Comparison of ENCODE assay signal across 27 cellular contexts in genomic region chr15:100517820-100518219, GRCh38. TPM values are rescaled to one million over a fixed set of nuclear protein-coding genes. Genes with fewer than 3 reads are reported as not detected.
"Had no signal": no experiment of that assay in that cellular context is flagged by ENCODE, and none has a peak within 500 bp of the region (broad histone marks: within the 10 kb centered on the region; RNA-seq: fewer than 3 reads in every experiment).

No MANE protein-coding gene starts in this region.

- H3K4me1 Mint-ChIP-seq: neural crest cell had no signal

- H3K9me3 Mint-ChIP-seq: effector memory CD8-positive, alpha-beta T cell; naive thymus-derived CD8-positive, alpha-beta T cell; neural crest cell; stimulated activated naive CD8-positive, alpha-beta T cell treated with anti-CD3 and anti-CD28 coated beads, Interleukin-15, amount 100 ng/mL, for 72 hours had no signal

- ATAC-seq: effector memory CD8-positive, alpha-beta T cell; left cardiac atrium; naive thymus-derived CD8-positive, alpha-beta T cell; sciatic nerve; stimulated activated naive B cell treated with anti-CD40 and anti-IgM and Interleukin-4, amounts not matched to agents 10 μg/mL and 1 μg/mL and 100 μg/mL, for 72 hours; stimulated activated naive CD8-positive, alpha-beta T cell treated with anti-CD3 and anti-CD28 coated beads, Interleukin-15, amount 100 ng/mL, for 72 hours had no signal

- H3K36me3 ChIP-seq: pancreas, tibial nerve, upper lobe of right lung, vagina had no signal

- H3K27ac Mint-ChIP-seq: dendritic cell treated with granulocyte-macrophage colony-stimulating factor and Interleukin-4, amounts not matched to agents 40 ng/mL and 50 ng/mL, for 4 days; effector memory CD8-positive, alpha-beta T cell; progenitor cell of endocrine pancreas; stimulated activated naive B cell treated with anti-CD40 and anti-IgM and Interleukin-4, amounts not matched to agents 10 μg/mL and 1 μg/mL and 100 μg/mL, for 72 hours had no signal

- DNase-seq: effector memory CD8-positive, alpha-beta T cell; esophagus squamous epithelium; foreskin fibroblast; kidney; left cardiac atrium; left ventricle myocardium superior; naive thymus-derived CD8-positive, alpha-beta T cell; nucleus accumbens; stimulated activated CD4-positive, alpha-beta T cell treated with anti-CD3 and anti-CD28 coated beads, Interleukin-2, amount 100 ng/mL, for 24 hours; stimulated activated CD4-positive, alpha-beta T cell treated with anti-CD3 and anti-CD28 coated beads, Interleukin-4, amount 100 ng/mL, for 4 hours; stimulated activated naive B cell treated with anti-CD40 and anti-IgM and Interleukin-4, amounts not matched to agents 10 μg/mL and 1 μg/mL and 100 μg/mL, for 72 hours; stimulated activated naive CD8-positive, alpha-beta T cell treated with anti-CD3 and anti-CD28 coated beads, Interleukin-15, amount 100 ng/mL, for 72 hours; testis; upper lobe of right lung had no signal

- H3K9me3 ChIP-seq: esophagus squamous epithelium, pancreas, testis, upper lobe of right lung, vagina had no signal

- H3K4me3 ChIP-seq: esophagus squamous epithelium, hepatocyte, pancreas, skin epidermis, testis, tibial nerve, upper lobe of right lung, vagina had no signal

- H3K27me3 ChIP-seq: esophagus squamous epithelium, hepatocyte, pancreas, testis, tibial nerve, upper lobe of right lung, vagina had no signal

- H3K27ac ChIP-seq: epithelial cell of prostate, esophagus squamous epithelium, hepatocyte, pancreas, testis, tibial nerve, upper lobe of right lung had no signal

- H3K27me3 Mint-ChIP-seq: naive thymus-derived CD8-positive, alpha-beta T cell; progenitor cell of endocrine pancreas had no signal

- H3K4me3 Mint-ChIP-seq: dendritic cell treated with granulocyte-macrophage colony-stimulating factor and Interleukin-4, amounts not matched to agents 40 ng/mL and 50 ng/mL, for 4 days; effector memory CD8-positive, alpha-beta T cell; naive thymus-derived CD8-positive, alpha-beta T cell; neural crest cell; stimulated activated naive B cell treated with anti-CD40 and anti-IgM and Interleukin-4, amounts not matched to agents 10 μg/mL and 1 μg/mL and 100 μg/mL, for 72 hours; stimulated activated naive CD8-positive, alpha-beta T cell treated with anti-CD3 and anti-CD28 coated beads, Interleukin-15, amount 100 ng/mL, for 72 hours had no signal

- H3K4me1 ChIP-seq: upper lobe of right lung had no signal

- H3K36me3 Mint-ChIP-seq: stimulated activated naive B cell treated with anti-CD40 and anti-IgM and Interleukin-4, amounts not matched to agents 10 μg/mL and 1 μg/mL and 100 μg/mL, for 72 hours had no signal

RNA-seq across cellular contexts. Expression of gene CERS3, which starts 10.9 kb away (rescaled TPM):
- total RNA-seq: left ventricle myocardium superior, lung microvascular endothelial cell, mesenteric fat pad, progenitor cell of endocrine pancreas, renal cortical epithelial cell, upper lobe of right lung had no signal
